In genomic region chr18:8402237-8402636, GRCh38 we compare ENCODE assay signal across 28 cellular contexts.
"Had no signal": no experiment of that assay in that cellular context is flagged by ENCODE, and none has a peak within 500 bp of the region (broad histone marks: within the 10 kb centered on the region; RNA-seq: fewer than 3 reads in every experiment).

No MANE protein-coding gene starts in this region.

- ATAC-seq: activated CD4-positive, alpha-beta T cell treated with anti-CD3 and anti-CD28 coated beads for 36 hours; activated CD4-positive, CD25-positive, alpha-beta regulatory T cell treated with anti-CD3 and anti-CD28 coated beads, Interleukin-2, amount 50 U/mL, for 24 hours; activated naive CD4-positive, alpha-beta T cell treated with anti-CD3 and anti-CD28 coated beads, Interleukin-2, amount 50 U/mL, for 72 hours; activated T-cell treated with anti-CD3 and anti-CD28 coated beads, Interleukin-2, amount 50 U/mL, for 4 hours; body of pancreas; PC-3; Right ventricle myocardium inferior had no signal

- H3K27ac Mint-ChIP-seq: activated CD4-positive, alpha-beta memory T cell treated with anti-CD3 and anti-CD28 coated beads for 36 hours; activated CD4-positive, alpha-beta T cell treated with anti-CD3 and anti-CD28 coated beads for 36 hours; activated CD4-positive, alpha-beta T cell treated with anti-CD3 and anti-CD28 coated beads, Interleukin-2, amount 10 ng/mL, durations not matched to agents 7 days and 5 days; activated naive CD4-positive, alpha-beta T cell treated with anti-CD3 and anti-CD28 coated beads for 36 hours; activated naive CD4-positive, alpha-beta T cell treated with anti-CD3 and anti-CD28 coated beads, Interleukin-2, amount 50 U/mL, for 72 hours; activated T-helper 1 cell treated with anti-CD3 and anti-CD28 coated beads, Interleukin-12 subunit alpha, Interleukin-12 subunit beta, Interleukin-2, Interleukin-4 antibody, amounts not matched to agents 30 ng/mL and 10 ng/mL and 1 ng/mL, durations not matched to agents 14 hours and 24 hours and 36 hours; T-helper 1 cell treated with Interleukin-12 subunit alpha and Interleukin-12 subunit beta and Interleukin-4 antibody, amounts not matched to agents 30 μg/mL and 1 μg/mL, for 36 hours; T-helper 2 cell treated with Interferon-gamma antibody and Interleukin-4, amounts not matched to agents 5 μg/mL and 100 μg/mL, for 36 hours had no signal

- H3K4me3 ChIP-seq: adrenal gland, body of pancreas, breast epithelium, SJCRH30, SK-N-MC had no signal

- H3K36me3 ChIP-seq: adrenal gland, breast epithelium, SJCRH30 had no signal

- H3K27me3 ChIP-seq: adrenal gland, body of pancreas, breast epithelium, SJCRH30 had no signal

- H3K27me3 Mint-ChIP-seq: activated CD4-positive, alpha-beta memory T cell treated with anti-CD3 and anti-CD28 coated beads for 36 hours; activated CD4-positive, alpha-beta T cell treated with anti-CD3 and anti-CD28 coated beads for 36 hours; activated CD4-positive, alpha-beta T cell treated with anti-CD3 and anti-CD28 coated beads, Interleukin-2, amount 10 ng/mL, durations not matched to agents 7 days and 5 days had no signal

- H3K4me1 Mint-ChIP-seq: activated CD4-positive, alpha-beta T cell treated with anti-CD3 and anti-CD28 coated beads for 36 hours; activated CD4-positive, alpha-beta T cell treated with anti-CD3 and anti-CD28 coated beads, Interleukin-2, amount 10 ng/mL, durations not matched to agents 7 days and 5 days had no signal

- H3K9me3 Mint-ChIP-seq: activated CD4-positive, alpha-beta memory T cell treated with anti-CD3 and anti-CD28 coated beads for 36 hours; activated CD4-positive, alpha-beta T cell treated with anti-CD3 and anti-CD28 coated beads, Interleukin-2, amount 10 ng/mL, durations not matched to agents 7 days and 5 days; activated naive CD4-positive, alpha-beta T cell treated with anti-CD3 and anti-CD28 coated beads for 36 hours; activated T-helper 1 cell treated with anti-CD3 and anti-CD28 coated beads, Interleukin-12 subunit alpha, Interleukin-12 subunit beta, Interleukin-2, Interleukin-4 antibody, amounts not matched to agents 30 ng/mL and 10 ng/mL and 1 ng/mL, durations not matched to agents 14 hours and 24 hours and 36 hours; T-helper 1 cell treated with Interleukin-12 subunit alpha and Interleukin-12 subunit beta and Interleukin-4 antibody, amounts not matched to agents 30 μg/mL and 1 μg/mL, for 36 hours; T-helper 2 cell treated with Interferon-gamma antibody and Interleukin-4, amounts not matched to agents 5 μg/mL and 100 μg/mL, for 36 hours had no signal

- H3K9me3 ChIP-seq: adrenal gland, body of pancreas, breast epithelium, SJCRH30 had no signal

- H3K4me3 Mint-ChIP-seq: activated CD4-positive, alpha-beta memory T cell treated with anti-CD3 and anti-CD28 coated beads for 36 hours; activated CD4-positive, alpha-beta T cell treated with anti-CD3 and anti-CD28 coated beads for 36 hours; activated CD4-positive, alpha-beta T cell treated with anti-CD3 and anti-CD28 coated beads, Interleukin-2, amount 10 ng/mL, durations not matched to agents 7 days and 5 days; activated naive CD4-positive, alpha-beta T cell treated with anti-CD3 and anti-CD28 coated beads for 36 hours; activated T-cell treated with anti-CD3 and anti-CD28 coated beads, Interleukin-2, amount 50 U/mL, for 4 hours; activated T-helper 1 cell treated with anti-CD3 and anti-CD28 coated beads, Interleukin-12 subunit alpha, Interleukin-12 subunit beta, Interleukin-2, Interleukin-4 antibody, amounts not matched to agents 30 ng/mL and 10 ng/mL and 1 ng/mL, durations not matched to agents 14 hours and 24 hours and 36 hours; T-helper 1 cell treated with Interleukin-12 subunit alpha and Interleukin-12 subunit beta and Interleukin-4 antibody, amounts not matched to agents 30 μg/mL and 1 μg/mL, for 36 hours; T-helper 2 cell treated with Interferon-gamma antibody and Interleukin-4, amounts not matched to agents 5 μg/mL and 100 μg/mL, for 36 hours had no signal

- H3K36me3 Mint-ChIP-seq: activated naive CD4-positive, alpha-beta T cell treated with anti-CD3 and anti-CD28 coated beads, Interleukin-2, amount 50 U/mL, for 72 hours had no signal

- H3K4me1 ChIP-seq: adrenal gland, breast epithelium, SJCRH30 had no signal

- DNase-seq: activated CD4-positive, alpha-beta memory T cell treated with anti-CD3 and anti-CD28 coated beads for 36 hours; activated CD4-positive, alpha-beta T cell treated with anti-CD3 and anti-CD28 coated beads for 36 hours; activated CD4-positive, alpha-beta T cell treated with anti-CD3 and anti-CD28 coated beads, Interleukin-2, amount 10 ng/mL, durations not matched to agents 7 days and 5 days; activated CD8-positive, alpha-beta memory T cell treated with anti-CD3 and anti-CD28 coated beads, Interleukin-2, amount 50 U/mL, for 4 hours; activated gamma-delta T cell treated with Interleukin-2 at 50 U/mL for 16 hours; activated naive CD4-positive, alpha-beta T cell treated with anti-CD3 and anti-CD28 coated beads for 36 hours; activated T-cell treated with anti-CD3 and anti-CD28 coated beads for 4 hours; activated T-cell treated with anti-CD3 and anti-CD28 coated beads, Interleukin-2, amount 50 U/mL, for 4 hours; body of pancreas; NCI-H1105; NCI-H1417 treated with DMSO at 0.1 percent for 48 hours; NCI-H187 treated with DMSO at 0.1 percent for 48 hours; NCI-H2081; NCI-H510A; NCI-H526; NCI-H748 treated with DMSO at 0.1 percent for 48 hours; NK-92 treated with Interleukin-12 subunit alpha and Interleukin-12 subunit beta, amount 100 ng/mL, for 24 hours; PC-3; SJCRH30 had no signal
